ENCODE assay signal across 15 cellular contexts in genomic region chr1:109148838-109149555, GRCh38. TPM values are rescaled to one million over a fixed set of nuclear protein-coding genes. Genes with fewer than 3 reads are reported as not detected.
DNase-seq lines count a peak whose midpoint lies in the region; ATAC-seq, FAIRE-seq and TF ChIP-seq lines count a peak whose summit lies in the region.
"Had no signal": no experiment of that assay in that cellular context is flagged by ENCODE, and none has a peak within 500 bp of the region (broad histone marks: within the 10 kb centered on the region; RNA-seq: fewer than 3 reads in every experiment).

No MANE protein-coding gene starts in this region.

- ATAC-seq in GM21367 (IDR thresholded peaks at IDR 0.05; ENCODE audit: unreplicated experiment), result no peak
- ATAC-seq: naive thymus-derived CD4-positive, alpha-beta T cell had no signal

- intact Hi-C loops in activated CD4-positive, alpha-beta memory T cell treated with anti-CD3 and anti-CD28 coated beads for 36 hours (cut with micrococcal nuclease), result no loop called here

- H3K27ac ChIP-seq in VCaP (peak overlapping the region; percentile 98), liver (ENCODE audit: low read depth in 1 of 2, low read length in 2 of 2) (peak overlapping the region; percentile 68 to 77), skeletal muscle tissue (ENCODE audit: low read depth, low read length) (peak overlapping the region; percentile 92)
- H3K27ac ChIP-seq: SJCRH30 had no signal

- H3K27me3 Mint-ChIP-seq in activated CD4-positive, alpha-beta memory T cell treated with anti-CD3 and anti-CD28 coated beads for 36 hours, result no peaks in the 10 kb centered on the region
- H3K27me3 Mint-ChIP-seq: naive thymus-derived CD4-positive, alpha-beta T cell had no signal

- TF ChIP-seq CTCF in VCaP (conservative IDR thresholded peaks at IDR 0.05) (no peak), liver (IDR thresholded peaks at IDR 0.05; ENCODE audit: low read depth, low read length, missing input control) (no peak)

- no peaks in the 10 kb centered on the region for H3K9me3 ChIP-seq in liver (ENCODE audit: control insufficient read depth in 4 of 4, low read length in 3 of 4)
- no peaks in the 10 kb centered on the region for H3K9me3 ChIP-seq in skeletal muscle tissue (ENCODE audit: control insufficient read depth in 3 of 3, low read length in 3 of 3)
- H3K9me3 ChIP-seq: right lobe of liver, SJCRH30 had no signal

- H3K36me3 ChIP-seq in liver (ENCODE audit: control insufficient read depth in 4 of 4, insufficient read depth in 3 of 4, low read depth in 1 of 4, low read length in 3 of 4) (no peaks in the 10 kb centered on the region), skeletal muscle tissue (ENCODE audit: control insufficient read depth in 3 of 3, insufficient read depth in 3 of 3, low read length in 3 of 3) (no peaks in the 10 kb centered on the region)
- H3K36me3 ChIP-seq: right lobe of liver, SJCRH30 had no signal

- no peaks in the 10 kb centered on the region for H3K4me1 Mint-ChIP-seq in activated CD4-positive, alpha-beta memory T cell treated with anti-CD3 and anti-CD28 coated beads for 36 hours (ENCODE audit: low read depth)
- H3K4me1 Mint-ChIP-seq: naive thymus-derived CD4-positive, alpha-beta T cell had no signal

- H3K4me1 ChIP-seq in liver (ENCODE audit: control insufficient read depth in 4 of 4, insufficient read depth in 4 of 4, low read length in 3 of 4) (peaks cover 5 to 25% (median 16%) of the 10 kb centered on the region in 4 donors), skeletal muscle tissue (ENCODE audit: control insufficient read depth in 3 of 3, insufficient read depth in 3 of 3, low read length in 3 of 3) (peaks cover 22 to 30% (median 23%) of the 10 kb centered on the region in 3 donors)

- WGBS in liver, result 79% methylated on average over 10 of the region's 10 CpGs

- H3K9ac ChIP-seq in liver (ENCODE audit: low read depth in 1 of 2, low read length in 2 of 2), result no peak overlapping the region
- peak overlapping the region in 2 of 3 donors; percentile 27 to 78 for H3K9ac ChIP-seq in skeletal muscle tissue (ENCODE audit: low read depth in 1 of 3, low read length in 3 of 3)

- POLR2A ChIA-PET in activated CD4-positive, alpha-beta memory T cell treated with anti-CD3 and anti-CD28 coated beads for 36 hours (lab: Charles Lee), result no interaction called here

- H3K9me3 Mint-ChIP-seq in activated CD4-positive, alpha-beta memory T cell treated with anti-CD3 and anti-CD28 coated beads for 36 hours, result no peaks in the 10 kb centered on the region
- H3K9me3 Mint-ChIP-seq: naive thymus-derived CD4-positive, alpha-beta T cell; T-helper 2 cell treated with Interferon-gamma antibody and Interleukin-4, amounts not matched to agents 5 μg/mL and 100 μg/mL, for 36 hours had no signal

- H3K4me3 Mint-ChIP-seq in activated CD4-positive, alpha-beta memory T cell treated with anti-CD3 and anti-CD28 coated beads for 36 hours, result no peak overlapping the region
- H3K4me3 Mint-ChIP-seq: naive thymus-derived CD4-positive, alpha-beta T cell; T-helper 2 cell treated with Interferon-gamma antibody and Interleukin-4, amounts not matched to agents 5 μg/mL and 100 μg/mL, for 36 hours had no signal

- H3K36me3 Mint-ChIP-seq in activated CD4-positive, alpha-beta memory T cell treated with anti-CD3 and anti-CD28 coated beads for 36 hours, result no peaks in the 10 kb centered on the region
- H3K36me3 Mint-ChIP-seq: naive thymus-derived CD4-positive, alpha-beta T cell had no signal

- no peak overlapping the region for H3K27ac Mint-ChIP-seq in activated CD4-positive, alpha-beta memory T cell treated with anti-CD3 and anti-CD28 coated beads for 36 hours
- H3K27ac Mint-ChIP-seq: naive thymus-derived CD4-positive, alpha-beta T cell; T-helper 2 cell treated with Interferon-gamma antibody and Interleukin-4, amounts not matched to agents 5 μg/mL and 100 μg/mL, for 36 hours had no signal

- no peak for FAIRE-seq in GM19239 (lab: Jason Lieb, UNC)

- TF ChIP-seq RAD21 in liver (IDR thresholded peaks at IDR 0.05), result no peak

- H3K4me3 ChIP-seq in liver (ENCODE audit: low read depth in 1 of 3, low read length in 3 of 3) (no peak overlapping the region), skeletal muscle tissue (ENCODE audit: low read length in 3 of 3) (peak overlapping the region in 1 of 3 donors; percentile 8)
- H3K4me3 ChIP-seq: right lobe of liver, SJCRH30 had no signal

- H3K27me3 ChIP-seq in liver (ENCODE audit: control insufficient read depth in 4 of 4, insufficient read depth in 4 of 4, low read length in 3 of 4) (no peaks in the 10 kb centered on the region), skeletal muscle tissue (ENCODE audit: control insufficient read depth in 3 of 3, insufficient read depth in 3 of 3, low read length in 3 of 3) (no peaks in the 10 kb centered on the region)
- H3K27me3 ChIP-seq: right lobe of liver had no signal

- DNase-seq in NCI-H146 (lab: John Stamatoyannopoulos, UW), result peak; percentile 57
- DNase-seq in GM19239 (ENCODE audit: insufficient read length, low spot score), result no peak
- no peak for DNase-seq in activated CD4-positive, alpha-beta memory T cell treated with anti-CD3 and anti-CD28 coated beads for 36 hours
- DNase-seq: activated CD8-positive, alpha-beta memory T cell treated with anti-CD3 and anti-CD28 coated beads, Interleukin-2, amount 50 U/mL, for 48 hours; activated naive CD4-positive, alpha-beta T cell treated with Interleukin-2 at 50 U/mL for 16 hours; DMS79 treated with DMSO at 0.1 percent for 48 hours; naive thymus-derived CD4-positive, alpha-beta T cell; NCI-H1436 treated with DMSO at 0.1 percent for 48 hours; SJCRH30 had no signal

- CTCF ChIA-PET in activated CD4-positive, alpha-beta memory T cell treated with anti-CD3 and anti-CD28 coated beads for 36 hours (lab: Charles Lee), result interaction anchor here (1.2 to 1.8 kb wide), 2 partner anchors 52 to 383 kb away, joined by 3 to 4 read pairs; no protein-coding TSS in a partner anchor

TF ChIP-seq in liver, 16 proteins besides CTCF, POLR2A, EP300 and RAD21:
- no peak for TF ChIP-seq REST (IDR thresholded peaks at IDR 0.05)
- TF ChIP-seq FOXA1 (IDR thresholded peaks at IDR 0.05), result no peak
- TF ChIP-seq SP1 (IDR thresholded peaks at IDR 0.05), result no peak
- TF ChIP-seq GABPA (IDR thresholded peaks at IDR 0.05 in 1 of 2, conservative IDR thresholded peaks at IDR 0.05 in 1 of 2), result no peak

RNA-seq across cellular contexts. Expression of gene ELAPOR1, which starts 35.1 kb away (rescaled TPM):
- total RNA-seq in liver, result under 1 TPM; 0.17 to 0.42 TPM
- under 1 TPM in 1 of 2 donors, not detected in 1; 0.13 TPM for polyA plus RNA-seq in liver
- under 0.01 TPM for total RNA-seq in skeletal muscle tissue
- 10 to 100 TPM in 1 of 2 experiments, 1 to 10 TPM in 1; 9.1 to 11.5 TPM for total RNA-seq in activated CD4-positive, alpha-beta memory T cell treated with anti-CD3 and anti-CD28 coated beads for 36 hours
- total RNA-seq: SJCRH30 had no signal

RNA-seq across cellular contexts. Expression of gene TMEM167B, which starts 58.4 kb away (rescaled TPM):
- total RNA-seq in liver (10 to 100 TPM; 13.6 to 15.4 TPM), skeletal muscle tissue (20.4 TPM)
- 10 to 100 TPM in 1 of 2 donors, 1 to 10 TPM in 1; 5.4 to 12.7 TPM for polyA plus RNA-seq in liver
- 10 to 100 TPM; 31.9 to 32.6 TPM for total RNA-seq in activated CD4-positive, alpha-beta memory T cell treated with anti-CD3 and anti-CD28 coated beads for 36 hours

Comparison
In these comparisons a context has a peak if more than half of its experiments do, and no peak if none do; other contexts are left out.
1. H3K9ac ChIP-seq: peak in skeletal muscle tissue (2 of 3); none in liver (0 of 2).
2. RNA of gene ELAPOR1, which starts 35.1 kb away (total RNA-seq): 9.1 to 11.5 TPM in activated CD4-positive, alpha-beta memory T cell treated with anti-CD3 and anti-CD28 coated beads for 36 hours; 0.17 to 0.42 TPM in liver and under 0.01 TPM in skeletal muscle tissue (single experiment); every median in the first group is over 4 times any median in the second.
3. Peak in every context shown above with its lines, with median percentiles within 50 percentile points of each other: H3K27ac ChIP-seq.